ENCODE assay signal across 9 cellular contexts in the genomic region with DNA sequence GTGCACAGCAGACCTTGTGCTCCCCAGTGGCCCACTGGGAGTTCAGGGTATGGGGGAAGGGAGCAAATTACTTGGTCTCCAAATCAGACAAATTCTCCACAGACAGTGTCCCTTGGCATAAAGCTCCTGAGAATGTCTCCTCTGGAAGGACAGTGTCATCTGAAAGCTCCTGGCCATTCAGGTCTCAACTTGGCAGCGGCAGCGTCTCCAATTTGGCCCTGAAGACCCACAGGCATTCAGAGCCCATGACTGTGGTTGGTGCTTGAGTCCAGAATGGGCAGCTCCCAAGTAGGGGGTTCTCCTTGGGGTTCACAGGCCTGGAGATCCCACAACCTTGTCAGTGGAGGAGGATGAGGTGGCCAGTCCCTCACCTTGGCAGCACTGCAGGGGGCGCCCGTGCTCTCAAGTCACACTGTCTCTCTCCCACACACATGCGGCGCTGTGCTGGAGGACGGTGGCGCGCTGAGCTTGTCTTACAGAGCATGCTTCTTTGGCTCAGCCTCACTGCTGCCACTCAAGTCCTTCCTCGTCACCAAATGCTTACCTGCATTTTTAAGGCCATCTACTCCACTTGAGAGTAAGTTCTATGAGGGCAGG. TPM values are rescaled to one million over a fixed set of nuclear protein-coding genes. Genes with fewer than 3 reads are reported as not detected.
DNase-seq lines count a peak whose midpoint lies in the region; ATAC-seq, FAIRE-seq and TF ChIP-seq lines count a peak whose summit lies in the region.
"Had no signal": no experiment of that assay in that cellular context is flagged by ENCODE, and none has a peak within 500 bp of the region (broad histone marks: within the 10 kb centered on the region; RNA-seq: fewer than 3 reads in every experiment).

No MANE protein-coding gene starts in this region.

- peak; percentile 35 for DNase-seq in NCI-H748 (lab: John Stamatoyannopoulos, UW; ENCODE audit: unreplicated experiment)
- DNase-seq in NCI-H748 treated with DMSO at 0.1 percent for 48 hours (lab: John Stamatoyannopoulos, UW), result no peak
- DNase-seq in RWPE2 (ENCODE audit: low spot score), result peak; percentile 87
- no peak for DNase-seq in bronchial epithelial cell (ENCODE audit: low read depth)
- peak; percentile 29 for DNase-seq in mucosa of gallbladder (ENCODE audit: low spot score)
- no peak for DNase-seq in HuH-7.5 (ENCODE audit: low spot score)
- no peak for DNase-seq in kidney glomerular epithelial cell (lab: John Stamatoyannopoulos, UW)

- no peaks in the 10 kb centered on the region for H3K9me3 ChIP-seq in RWPE2 (ENCODE audit: severe bottlenecking)

- no peaks in the 10 kb centered on the region for H3K4me1 ChIP-seq in RWPE2 (ENCODE audit: insufficient read depth, poor library complexity, severe bottlenecking)

- H3K36me3 ChIP-seq in RWPE2 (ENCODE audit: low read depth) (peaks cover 96% of the 10 kb centered on the region), bronchial epithelial cell (ENCODE audit: control insufficient read depth, insufficient read depth, low read length) (peaks cover 37% of the 10 kb centered on the region)

- H3K4me3 ChIP-seq in RWPE2 (ENCODE audit: severe bottlenecking) (no peak overlapping the region), bronchial epithelial cell (ENCODE audit: low read depth, low read length) (no peak overlapping the region)

- no peak for FAIRE-seq in bronchial epithelial cell (lab: Jason Lieb, UNC)
- FAIRE-seq: TTC549 had no signal

- ATAC-seq in RWPE2 (ENCODE audit: low read depth), result no peak
- no peak for ATAC-seq in GM21367 (IDR thresholded peaks at IDR 0.05; ENCODE audit: unreplicated experiment)

- TF ChIP-seq CTCF in RWPE2 (IDR thresholded peaks at IDR 0.05; ENCODE audit: poor library complexity, severe bottlenecking) (no peak), bronchial epithelial cell (IDR thresholded peaks at IDR 0.05; ENCODE audit: insufficient read depth, low read length, severe bottlenecking) (peak; percentile 50)

- no peak overlapping the region for H3K27ac ChIP-seq in RWPE2 (ENCODE audit: poor library complexity, severe bottlenecking)

- H3K27me3 ChIP-seq in RWPE2 (ENCODE audit: insufficient read depth, poor library complexity, severe bottlenecking) (no peaks in the 10 kb centered on the region), bronchial epithelial cell (ENCODE audit: control insufficient read depth, insufficient read depth, low read length) (no peaks in the 10 kb centered on the region)

RNA-seq across cellular contexts. Expression of a gene that starts 20.7 kb away (rescaled TPM):
- total RNA-seq in bronchial epithelial cell, result 12.6 and 34.3 TPM in 2 replicates
- total RNA-seq in mucosa of gallbladder, result 143 TPM

RNA-seq across cellular contexts. Expression of a gene that starts 21.6 kb away (rescaled TPM):
- total RNA-seq in bronchial epithelial cell (6.6 and 12.7 TPM in 2 replicates), mucosa of gallbladder (94.4 TPM)

Comparison
In these comparisons a context has a peak if more than half of its experiments do, and no peak if none do; other contexts are left out.
1. DNase-seq: peak in NCI-H748 (single experiment), RWPE2 (single experiment) and mucosa of gallbladder (single experiment); none in NCI-H748 treated with DMSO at 0.1 percent for 48 hours (single experiment), bronchial epithelial cell (single experiment), HuH-7.5 (single experiment) and kidney glomerular epithelial cell (single experiment).